8 cellular contexts compared by ENCODE assay signal in the genomic region with DNA sequence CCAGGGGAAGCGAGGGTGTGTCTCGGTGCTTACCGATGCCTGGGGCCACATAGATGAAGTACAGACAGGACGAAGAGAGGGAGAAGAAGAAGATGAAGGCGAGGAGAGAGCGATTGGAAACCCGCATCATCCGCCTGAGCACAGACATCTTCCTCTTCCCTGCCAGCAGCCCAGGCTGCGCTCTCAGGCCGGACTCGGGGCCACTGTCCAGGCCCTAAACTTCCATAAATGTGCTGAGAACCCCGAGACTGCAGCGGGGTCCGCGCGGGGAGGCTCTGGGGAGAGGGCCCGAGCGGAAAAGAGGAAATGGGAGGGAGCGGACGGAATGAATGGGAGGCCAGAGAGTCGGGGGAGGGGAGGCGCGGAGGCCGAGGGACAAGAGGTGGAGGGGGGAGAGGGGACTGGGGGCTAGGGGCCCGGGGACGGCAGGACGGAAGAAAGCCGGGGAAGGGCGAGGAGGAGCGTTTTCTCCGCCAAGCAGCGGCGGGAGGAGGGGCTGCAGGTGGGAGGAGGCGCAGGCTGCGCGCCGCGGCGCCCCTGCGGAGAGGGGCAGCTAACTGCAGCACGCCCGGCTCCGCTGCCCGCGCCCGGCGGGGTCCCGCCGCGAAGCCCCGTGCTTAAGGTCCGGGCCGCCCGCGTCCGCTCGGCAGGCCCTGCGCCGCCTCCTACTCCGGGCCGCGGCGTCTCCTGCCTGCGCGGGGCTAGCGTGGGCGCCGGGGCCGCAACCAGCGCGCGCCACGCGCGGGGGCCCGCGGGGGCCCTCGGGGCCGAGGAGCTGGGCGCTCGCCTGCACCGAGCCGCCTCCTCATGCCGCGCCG. TPM values are rescaled to one million over a fixed set of nuclear protein-coding genes. Genes with fewer than 3 reads are reported as not detected.
A peak's percentile ranks its signal among the peaks of the same experiment; 100 is the strongest.
DNase-seq lines count a peak whose midpoint lies in the region; ATAC-seq and TF ChIP-seq lines count a peak whose summit lies in the region.

Gene B4GALT6, minus strand, starts transcription at position 303 of the 818 bp plus-strand sequence. Its CDS starts 155 bp downstream, at position 148.

- no peak within 1 kb of the TSS for H3K27ac ChIP-seq in CD4-positive, alpha-beta memory T cell (ENCODE audit: low read depth, low read length)
- peak within 1 kb of the TSS; percentile 86 for H3K27ac ChIP-seq in OCI-LY7 (ENCODE audit: low read depth, low read length, poor library complexity, severe bottlenecking)
- peak within 1 kb of the TSS; percentile 70 to 82 (median 78) for H3K27ac ChIP-seq in sigmoid colon

- peak within 1 kb of the TSS in 3 of 7 donors; percentile 40 to 84 (median 54) for H3K27ac Mint-ChIP-seq in CD4-positive, alpha-beta memory T cell

- intact Hi-C loops in CD4-positive, alpha-beta memory T cell (cut with micrococcal nuclease) = loop anchor here (1.0 to 10.0 kb wide), 3 partner anchors 38 to 410 kb away; partner anchors contain the start of genes RNF138 and TRAPPC8
- intact Hi-C loops in OCI-LY7 (cut with micrococcal nuclease; ENCODE audit: unreplicated experiment) (loop anchor here (1.0 to 5.0 kb wide), 4 partner anchors 108 to 408 kb away; partner anchors contain the start of genes RNF138 and TRAPPC8), sigmoid colon (cut with DNase I) (no loop called here)

- H3K9me2 ChIP-seq in OCI-LY7 (ENCODE audit: insufficient read depth, low read length) = no peaks in the 10 kb centered on the region

- H3K27me3 Mint-ChIP-seq in CD4-positive, alpha-beta memory T cell = peaks cover 17 to 21% of the 10 kb centered on the region in 2 donors

- POLR2A ChIA-PET in CD4-positive, alpha-beta memory T cell (lab: Charles Lee; ENCODE audit: partially characterized antibody) = no interaction called here
- POLR2A ChIA-PET in OCI-LY7 (lab: Charles Lee) = no interaction called here

- no TSS peak for BruUV-seq in OCI-LY7 (replicated peaks; lab: Mats Ljungman, UMichigan)

- TF ChIP-seq CTCF in OCI-LY7 (conservative IDR thresholded peaks at IDR 0.05; ENCODE audit: low read length) = no peak
- no peak for TF ChIP-seq CTCF in astrocyte of the cerebellum (IDR thresholded peaks at IDR 0.05; ENCODE audit: low read depth, low read length, missing control alignments)
- TF ChIP-seq CTCF in sigmoid colon (IDR thresholded peaks at IDR 0.05) = no peak

- no peak for TF ChIP-seq EP300 in sigmoid colon (IDR thresholded peaks at IDR 0.05)

- no peak for TF ChIP-seq POLR2A in sigmoid colon (IDR thresholded peaks at IDR 0.05)

- H3K4me2 ChIP-seq in OCI-LY7 (ENCODE audit: low read length) = peak within 1 kb of the TSS; percentile 87

- ATAC-seq in GM19043 (IDR thresholded peaks at IDR 0.05; ENCODE audit: low read depth, unreplicated experiment) = peak; percentile 27
- ATAC-seq in HG03139 (IDR thresholded peaks at IDR 0.05; ENCODE audit: unreplicated experiment) = peak; percentile 34

- peak in 2 of 5 donors; percentile 10 to 35 for DNase-seq in CD4-positive, alpha-beta memory T cell
- DNase-seq in OCI-LY7 (ENCODE audit: low spot score) = peak; percentile 62
- DNase-seq in astrocyte of the cerebellum (ENCODE audit: low read depth) = no peak
- peak in 27 of 51 donors; percentile 2 to 56 (median 21) for DNase-seq in hypothalamus (lab: John Stamatoyannopoulos, UW)
- DNase-seq in sigmoid colon = no peak
- DNase-seq in kidney glomerular epithelial cell (lab: John Stamatoyannopoulos, UW) = no peak

- no peaks in the 10 kb centered on the region for H3K9me3 Mint-ChIP-seq in CD4-positive, alpha-beta memory T cell

- H3K79me2 ChIP-seq in OCI-LY7 (ENCODE audit: insufficient read depth, low read depth, low read length) = peaks cover 47% of the 10 kb centered on the region

- H4K20me1 ChIP-seq in OCI-LY7 (ENCODE audit: insufficient read depth, low read length) = no peaks in the 10 kb centered on the region

- H3K27me3 ChIP-seq in CD4-positive, alpha-beta memory T cell (ENCODE audit: insufficient read depth, low read length) = peaks cover 5% of the 10 kb centered on the region
- no peaks in the 10 kb centered on the region for H3K27me3 ChIP-seq in sigmoid colon

- H3K4me3 Mint-ChIP-seq in CD4-positive, alpha-beta memory T cell = peak within 1 kb of the TSS; percentile 80 to 91 (median 88)

- 1% methylated on average over 86 of the region's 86 CpGs for WGBS in sigmoid colon, 2 donors

- in situ Hi-C loops in astrocyte of the cerebellum (cut with HindIII; ENCODE audit: low sequenced_read_pairs) = no loop called here

- peak within 1 kb of the TSS; percentile 91; the same call in 1 of the 2 replicates for H2AFZ ChIP-seq in OCI-LY7 (ENCODE audit: low read length)

- H3K36me3 ChIP-seq in CD4-positive, alpha-beta memory T cell (ENCODE audit: insufficient read depth, low read length) = no peaks in the 10 kb centered on the region
- no peaks in the 10 kb centered on the region for H3K36me3 ChIP-seq in OCI-LY7 (ENCODE audit: insufficient read depth, low read length)
- no peaks in the 10 kb centered on the region for H3K36me3 ChIP-seq in sigmoid colon

- CTCF ChIA-PET in CD4-positive, alpha-beta memory T cell (lab: Charles Lee; ENCODE audit: partially characterized antibody) = no interaction called here
- CTCF ChIA-PET in OCI-LY7 (lab: Charles Lee; ENCODE audit: unreplicated experiment) = no interaction called here

- H3K4me1 ChIP-seq in CD4-positive, alpha-beta memory T cell (ENCODE audit: insufficient read depth, low read length) = no peaks in the 10 kb centered on the region
- H3K4me1 ChIP-seq in OCI-LY7 (ENCODE audit: insufficient read depth, low read length, poor library complexity, severe bottlenecking) (peaks cover 37% of the 10 kb centered on the region), sigmoid colon (peaks cover 0 to 20% (median 15%) of the 10 kb centered on the region in 4 donors)

- H3K4me1 Mint-ChIP-seq in CD4-positive, alpha-beta memory T cell = peaks cover 3 to 18% (median 11%) of the 10 kb centered on the region in 4 donors

- peaks cover 0 to 2% of the 10 kb centered on the region in 2 donors for H3K36me3 Mint-ChIP-seq in CD4-positive, alpha-beta memory T cell

- H3K4me3 ChIP-seq in CD4-positive, alpha-beta memory T cell (ENCODE audit: low read length in 2 of 2) = peak within 1 kb of the TSS in 1 of 2 donors; percentile 39
- H3K4me3 ChIP-seq in OCI-LY7 (ENCODE audit: low read depth, low read length, poor library complexity, severe bottlenecking) (peak within 1 kb of the TSS; percentile 87), astrocyte of the cerebellum (ENCODE audit: low read depth, low read length) (peak within 1 kb of the TSS; percentile 66), sigmoid colon (peak within 1 kb of the TSS; percentile 44 to 76 (median 71))

- H3K9me3 ChIP-seq in CD4-positive, alpha-beta memory T cell (ENCODE audit: control insufficient read depth in 1 of 2, low read length in 2 of 2) = no peaks in the 10 kb centered on the region
- H3K9me3 ChIP-seq in OCI-LY7 (ENCODE audit: low read length) (no peaks in the 10 kb centered on the region), sigmoid colon (no peaks in the 10 kb centered on the region)

RNA-seq across cellular contexts. Expression of gene B4GALT6, which starts in this region (rescaled TPM):
- under 1 TPM; 0.67 to 0.94 TPM for total RNA-seq in CD4-positive, alpha-beta memory T cell
- polyA plus RNA-seq in CD4-positive, alpha-beta memory T cell = not detected
- 5.5 and 7.2 TPM in 2 replicates for total RNA-seq in OCI-LY7 (2014; rRNA removed; shearing (Covaris generic))
- total RNA-seq in OCI-LY7 (2022) = 16.4 and 22.8 TPM in 2 replicates
- total RNA-seq in sigmoid colon = 1 to 10 TPM; 4.6 to 7.8 (median 5.0) TPM
- polyA plus RNA-seq in sigmoid colon = 1 to 10 TPM in 2 of 3 donors, not detected in 1; 1.2 to 2.5 TPM

Comparison
In these comparisons a context has a peak if more than half of its experiments do, and no peak if none do; other contexts are left out.
1. DNase-seq: peak in OCI-LY7 (single experiment) and hypothalamus (27 of 51); none in astrocyte of the cerebellum (single experiment), sigmoid colon (single experiment) and kidney glomerular epithelial cell (single experiment).